Comparison of ENCODE assay signal across 16 cellular contexts in the genomic region with DNA sequence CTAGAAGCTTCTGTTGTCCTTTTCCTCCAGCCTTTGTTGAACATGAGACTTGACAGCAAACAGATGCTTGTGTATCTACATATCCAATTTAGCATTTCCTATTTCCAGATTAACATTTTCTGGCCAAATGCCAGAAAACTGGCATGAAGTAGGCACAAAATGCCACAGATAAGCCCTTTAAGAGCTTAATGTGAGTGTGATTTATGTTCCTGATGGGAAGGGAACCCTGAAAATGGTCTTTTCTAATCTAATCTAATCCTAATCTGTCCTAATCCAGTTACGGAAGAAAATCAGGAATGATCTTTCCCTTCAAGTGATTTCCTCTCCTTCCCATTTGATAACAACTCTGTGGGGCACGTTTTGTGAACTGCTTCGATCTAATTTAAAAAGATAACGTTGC.
DNase-seq lines count a peak whose midpoint lies in the region; TF ChIP-seq lines count a peak whose summit lies in the region.
"Had no signal": no experiment of that assay in that cellular context is flagged by ENCODE, and none has a peak within 500 bp of the region (broad histone marks: within the 10 kb centered on the region; RNA-seq: fewer than 3 reads in every experiment).

No MANE protein-coding gene starts in this region.

- no peak for TF ChIP-seq RAD21 in SK-N-SH (IDR thresholded peaks at IDR 0.05; ENCODE audit: low read length)

- H3K27me3 ChIP-seq in Loucy (ENCODE audit: insufficient read depth, low read length, poor library complexity, severe bottlenecking), result no peaks in the 10 kb centered on the region
- no peaks in the 10 kb centered on the region for H3K27me3 ChIP-seq in SK-N-SH (ENCODE audit: insufficient read depth)
- H3K27me3 ChIP-seq in mesendoderm (ENCODE audit: insufficient read depth, low read length, poor library complexity), result no peaks in the 10 kb centered on the region
- H3K27me3 ChIP-seq: BLaER1 treated with 17β-estradiol and CSF1 and Interleukin-3, amounts not matched to agents 10 nM and 100 nM had no signal

- H3K4ac ChIP-seq in mesendoderm (ENCODE audit: low read depth, low read length), result no peak overlapping the region

- H2AFZ ChIP-seq in Loucy (ENCODE audit: low read length) (0 out of 2 replicates have a peak overlapping the region, but pooled peaks have one; percentile 32), SK-N-SH (ENCODE audit: low read depth) (no peak overlapping the region)

- CTCF ChIA-PET in SK-N-SH (lab: Yijun Ruan, JAX), result interaction anchor here (0.9 to 2.3 kb wide), 6 partner anchors 58 to 163 kb away, joined by 3 to 17 read pairs (median 4); no protein-coding TSS in a partner anchor

- H3F3A ChIP-seq in Loucy (ENCODE audit: low read depth) (peaks cover 9% of the 10 kb centered on the region; the same call in 1 of the 2 replicates), SK-N-SH (replicated peaks; ENCODE audit: insufficient read depth) (no peaks in the 10 kb centered on the region)

- peak; percentile 43 to 77 for DNase-seq in NCI-H524 (lab: John Stamatoyannopoulos, UW)
- DNase-seq in NCI-H524 treated with DMSO at 0.1 percent for 48 hours (lab: John Stamatoyannopoulos, UW), result no peak
- DNase-seq in SK-N-SH, result peak; percentile 29
- peak; percentile 89 for DNase-seq in mesendoderm
- no peak for DNase-seq in dermis blood vessel endothelial cell
- no peak for DNase-seq in stimulated activated CD8-positive, alpha-beta memory T cell treated with anti-CD3 and anti-CD28 coated beads, Interleukin-4, amount 100 ng/mL, for 48 hours
- DNase-seq in COLO668 (lab: John Stamatoyannopoulos, UW; ENCODE audit: unreplicated experiment), result no peak
- DNase-seq: 8988T; CD8-positive, alpha-beta T cell; COR-L47; GDM1; GOT3; H7; HFFc6 had no signal

- H3K79me1 ChIP-seq in mesendoderm (ENCODE audit: low read length), result no peaks in the 10 kb centered on the region

- POLR2A ChIA-PET in SK-N-SH (lab: Yijun Ruan, JAX), result no interaction called here

- H3K4me2 ChIP-seq in Loucy (ENCODE audit: low read depth, low read length, poor library complexity, severe bottlenecking) (peak overlapping the region; percentile 53), SK-N-SH (no peak overlapping the region), mesendoderm (ENCODE audit: low read length) (no peak overlapping the region)
- H3K4me2 ChIP-seq: BLaER1 treated with 17β-estradiol and CSF1 and Interleukin-3, amounts not matched to agents 10 nM and 100 nM had no signal

- no peak overlapping the region for H2BK120ac ChIP-seq in mesendoderm (ENCODE audit: low read depth, low read length)

- TF ChIP-seq CTCF in Loucy (conservative IDR thresholded peaks at IDR 0.05; ENCODE audit: low read length) (no peak), SK-N-SH (IDR thresholded peaks at IDR 0.05) (no peak)

- no peak overlapping the region for H3K18ac ChIP-seq in mesendoderm (ENCODE audit: low read length)

- no peak overlapping the region for H2AK5ac ChIP-seq in mesendoderm (ENCODE audit: low read length)

- H2BK5ac ChIP-seq in mesendoderm (ENCODE audit: low read length), result no peak overlapping the region

- H3K4me1 ChIP-seq in Loucy (ENCODE audit: insufficient read depth, low read length, poor library complexity, severe bottlenecking) (peaks cover 74% of the 10 kb centered on the region), SK-N-SH (ENCODE audit: control insufficient read depth in 1 of 2, insufficient read depth in 2 of 2, low read depth in 1 of 2, low read length in 1 of 2) (peaks cover 23% of the 10 kb centered on the region in 2 experiments; a peak in 3 of 4 replicates), mesendoderm (ENCODE audit: control insufficient read depth, low read depth, low read length) (peaks cover 2% of the 10 kb centered on the region)
- H3K4me1 ChIP-seq: BLaER1 treated with 17β-estradiol and CSF1 and Interleukin-3, amounts not matched to agents 10 nM and 100 nM had no signal

- H4K20me1 ChIP-seq in Loucy (ENCODE audit: insufficient read depth, low read length, poor library complexity, severe bottlenecking) (no peaks in the 10 kb centered on the region), SK-N-SH (ENCODE audit: insufficient read depth) (no peaks in the 10 kb centered on the region)
- H4K20me1 ChIP-seq: BLaER1 treated with 17β-estradiol and CSF1 and Interleukin-3, amounts not matched to agents 10 nM and 100 nM had no signal

- H3K9me3 ChIP-seq in Loucy (ENCODE audit: insufficient read depth, low read depth, low read length) (no peaks in the 10 kb centered on the region), SK-N-SH (no peaks in the 10 kb centered on the region)

- H3K36me3 ChIP-seq in Loucy (ENCODE audit: insufficient read depth, low read length), result no peaks in the 10 kb centered on the region
- H3K36me3 ChIP-seq in SK-N-SH (replicated peaks in 1 of 2; ENCODE audit: control insufficient read depth in 1 of 2, insufficient read depth in 2 of 2, low read length in 1 of 2), result no peaks in the 10 kb centered on the region
- H3K36me3 ChIP-seq in mesendoderm (ENCODE audit: control insufficient read depth, insufficient read depth, low read length), result no peaks in the 10 kb centered on the region
- H3K36me3 ChIP-seq: BLaER1 treated with 17β-estradiol and CSF1 and Interleukin-3, amounts not matched to agents 10 nM and 100 nM had no signal

- H3K4me3 ChIP-seq in Loucy (ENCODE audit: low read length, poor library complexity, severe bottlenecking), result no peak overlapping the region
- no peak overlapping the region for H3K4me3 ChIP-seq in SK-N-SH (ENCODE audit: low read depth in 2 of 2, low read length in 1 of 2)
- no peak overlapping the region for H3K4me3 ChIP-seq in mesendoderm (ENCODE audit: low read length)
- H3K4me3 ChIP-seq: BLaER1 treated with 17β-estradiol and CSF1 and Interleukin-3, amounts not matched to agents 10 nM and 100 nM had no signal

- no peak overlapping the region for H4K8ac ChIP-seq in mesendoderm (ENCODE audit: low read depth, low read length)

- H3K9me2 ChIP-seq in Loucy (replicated peaks; ENCODE audit: low read depth, low read length) (no peaks in the 10 kb centered on the region), SK-N-SH (no peaks in the 10 kb centered on the region)

- no peak overlapping the region for H4K5ac ChIP-seq in mesendoderm (ENCODE audit: low read length)

- WGBS in SK-N-SH (ENCODE audit: low lambda C conversion rate), result 18% methylated on average over 4 of the region's 4 CpGs
- no CpG with 5 or more reads among the region's 4 CpGs for WGBS in mesendoderm (ENCODE audit: extremely low coverage, insufficient coverage, low lambda C conversion rate)

- H3K56ac ChIP-seq in mesendoderm (ENCODE audit: low read length), result no peak overlapping the region

- H3K79me2 ChIP-seq in Loucy (ENCODE audit: insufficient read depth, low read length) (no peaks in the 10 kb centered on the region), SK-N-SH (ENCODE audit: insufficient read depth) (no peaks in the 10 kb centered on the region), mesendoderm (ENCODE audit: control insufficient read depth, insufficient read depth, low read length) (no peaks in the 10 kb centered on the region)

- H2BK15ac ChIP-seq in mesendoderm (replicated peaks; ENCODE audit: low read depth), result no peak overlapping the region

- no peak overlapping the region for H3K23ac ChIP-seq in mesendoderm (ENCODE audit: low read length)

- H3K27ac ChIP-seq in SK-N-SH (ENCODE audit: low read depth in 2 of 2, low read length in 1 of 2), result peak overlapping the region in 1 of 2 experiments; percentile 75; a peak in 2 of 4 replicates
- no peak overlapping the region for H3K27ac ChIP-seq in mesendoderm (ENCODE audit: low read depth, low read length)
- H3K27ac ChIP-seq: BLaER1 treated with 17β-estradiol and CSF1 and Interleukin-3, amounts not matched to agents 10 nM and 100 nM had no signal

- H3K9ac ChIP-seq in Loucy (ENCODE audit: low read depth, low read length, poor library complexity, severe bottlenecking) (no peak overlapping the region), SK-N-SH (no peak overlapping the region), mesendoderm (ENCODE audit: low read length) (no peak overlapping the region)
- H3K9ac ChIP-seq: BLaER1 treated with 17β-estradiol and CSF1 and Interleukin-3, amounts not matched to agents 10 nM and 100 nM had no signal

- peak in 1 of 2 experiments; percentile 95; a peak in 2 of 4 replicates for TF ChIP-seq EP300 in SK-N-SH (IDR thresholded peaks at IDR 0.05; ENCODE audit: borderline replicate concordance in 1 of 2, low read depth in 1 of 2, low read length in 1 of 2)

TF ChIP-seq in SK-N-SH, 30 proteins besides CTCF, POLR2A, EP300 and RAD21:
- peak; percentile 40; the same call in 1 of the 2 replicates for TF ChIP-seq TCF12 (IDR thresholded peaks at IDR 0.05)
- peak; percentile 47; the same call in 1 of the 2 replicates for TF ChIP-seq TEAD4 (IDR thresholded peaks at IDR 0.05; ENCODE audit: borderline replicate concordance, insufficient read depth)
- peak; percentile 2; the same call in 1 of the 2 replicates for TF ChIP-seq MXI1 (IDR thresholded peaks at IDR 0.05; ENCODE audit: low read depth, low read length)
- peak; percentile 62 for TF ChIP-seq POLR2AphosphoS5 (IDR thresholded peaks at IDR 0.05; ENCODE audit: low read depth, low read length)
- TF ChIP-seq JUND (IDR thresholded peaks at IDR 0.05), result peak; percentile 36; the same call in 1 of the 2 replicates
- TF ChIP-seq, protein P1, sequence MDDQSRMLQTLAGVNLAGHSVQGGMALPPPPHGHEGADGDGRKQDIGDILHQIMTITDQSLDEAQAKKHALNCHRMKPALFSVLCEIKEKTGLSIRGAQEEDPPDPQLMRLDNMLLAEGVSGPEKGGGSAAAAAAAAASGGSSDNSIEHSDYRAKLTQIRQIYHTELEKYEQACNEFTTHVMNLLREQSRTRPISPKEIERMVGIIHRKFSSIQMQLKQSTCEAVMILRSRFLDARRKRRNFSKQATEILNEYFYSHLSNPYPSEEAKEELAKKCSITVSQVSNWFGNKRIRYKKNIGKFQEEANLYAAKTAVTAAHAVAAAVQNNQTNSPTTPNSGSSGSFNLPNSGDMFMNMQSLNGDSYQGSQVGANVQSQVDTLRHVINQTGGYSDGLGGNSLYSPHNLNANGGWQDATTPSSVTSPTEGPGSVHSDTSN (IDR thresholded peaks at IDR 0.05), result peak; percentile 33; the same call in 1 of the 2 replicates
- TF ChIP-seq SIN3A (IDR thresholded peaks at IDR 0.05; ENCODE audit: borderline replicate concordance, low read depth, low read length), result no peak
- TF ChIP-seq NFIC (IDR thresholded peaks at IDR 0.05; ENCODE audit: borderline replicate concordance), result peak; percentile 77
- TF ChIP-seq GATA2 (CRISPR knock-in tag; IDR thresholded peaks at IDR 0.05), result peak; percentile 98
- peak; percentile 70 for TF ChIP-seq CHD2 (IDR thresholded peaks at IDR 0.05; ENCODE audit: low read length, partially characterized antibody)
- TF ChIP-seq RFX5 (IDR thresholded peaks at IDR 0.05; ENCODE audit: low read length), result no peak
- no peak for TF ChIP-seq RXRA (IDR thresholded peaks at IDR 0.05; ENCODE audit: borderline replicate concordance, low read depth)
- TF ChIP-seq FOXJ3 (CRISPR knock-in tag; IDR thresholded peaks at IDR 0.05), result peak; percentile 85
- peak; percentile 95 for TF ChIP-seq RCOR1 (IDR thresholded peaks at IDR 0.05; ENCODE audit: low read length)

Comparison
In these comparisons a context has a peak if more than half of its experiments do, and no peak if none do; other contexts are left out.
1. DNase-seq: peak in NCI-H524 (2 of 2), SK-N-SH (single experiment) and mesendoderm (single experiment); none in NCI-H524 treated with DMSO at 0.1 percent for 48 hours (single experiment), dermis blood vessel endothelial cell (single experiment), stimulated activated CD8-positive, alpha-beta memory T cell treated with anti-CD3 and anti-CD28 coated beads, Interleukin-4, amount 100 ng/mL, for 48 hours (single experiment) and COLO668 (single experiment).